8 cellular contexts compared by ENCODE assay signal in the genomic region with DNA sequence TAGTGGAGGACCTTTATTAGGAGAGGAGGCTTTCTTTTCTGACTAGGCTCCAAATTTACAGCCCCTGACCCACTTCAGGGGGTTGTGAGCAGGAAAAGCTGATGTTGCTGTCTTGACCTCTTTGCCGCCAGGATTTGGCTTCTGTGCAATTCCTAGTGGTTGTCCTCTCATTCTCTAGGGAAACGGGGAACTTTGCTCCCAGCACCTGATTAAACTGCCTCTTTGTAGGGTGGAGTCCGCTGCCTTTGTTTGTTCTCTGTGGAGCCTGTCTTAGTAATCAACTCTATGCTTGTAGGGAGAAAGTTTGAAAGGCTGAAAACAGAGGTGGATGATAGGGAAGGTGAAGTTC. TPM values are rescaled to one million over a fixed set of nuclear protein-coding genes. Genes with fewer than 3 reads are reported as not detected.
A peak's percentile ranks its signal among the peaks of the same experiment; 100 is the strongest.
DNase-seq lines count a peak whose midpoint lies in the region; ATAC-seq and TF ChIP-seq lines count a peak whose summit lies in the region.

No MANE protein-coding gene starts in this region.

- peak overlapping the region; percentile 83 for H3K9ac ChIP-seq in smooth muscle cell (ENCODE audit: low read depth)

- H3K4me2 ChIP-seq in smooth muscle cell = peak overlapping the region; percentile 82

- POLR2A ChIA-PET in activated CD4-positive, alpha-beta memory T cell treated with anti-CD3 and anti-CD28 coated beads, Interleukin-2, amount 10 ng/mL, durations not matched to agents 7 days and 5 days (lab: Charles Lee) = no interaction called here

- H4K20me1 ChIP-seq in smooth muscle cell (ENCODE audit: low read depth) = peaks cover 100% of the 10 kb centered on the region

- peak overlapping the region; percentile 91 to 92 for H3K27ac ChIP-seq in breast epithelium
- peak overlapping the region; percentile 96 for H3K27ac ChIP-seq in smooth muscle cell (ENCODE audit: low read depth)

- in situ Hi-C loops in GM13977 (cut with MboI; ENCODE audit: low pct_unique_long_range_greater_than_20kb, low sequenced_read_pairs, unreplicated experiment) = no loop called here

- intact Hi-C loops in breast epithelium (cut with DNase I; ENCODE audit: low total_unique reads) = no loop called here
- intact Hi-C loops in left colon (cut with DNase I, micrococcal nuclease) = no loop called here

- peak overlapping the region; percentile 28 for H3K4me3 ChIP-seq in HFF-Myc (replicated peaks; ENCODE audit: low read depth, low read length)
- H3K4me3 ChIP-seq in breast epithelium = peak overlapping the region in 2 of 3 donors; percentile 36 to 51
- peak overlapping the region; percentile 39 for H3K4me3 ChIP-seq in smooth muscle cell

- TF ChIP-seq CTCF in HFF-Myc (IDR thresholded peaks at IDR 0.05; ENCODE audit: low read depth, low read length, missing control alignments) (no peak), breast epithelium (IDR thresholded peaks at IDR 0.05) (no peak), smooth muscle cell (IDR thresholded peaks at IDR 0.05; ENCODE audit: borderline replicate concordance, insufficient read depth, poor library complexity, severe bottlenecking) (no peak), GM13977 (IDR thresholded peaks at IDR 0.05; ENCODE audit: extremely low read depth, insufficient read depth, missing control alignments) (no peak)

- peaks cover 8% of the 10 kb centered on the region for H3K4me1 Mint-ChIP-seq in activated CD4-positive, alpha-beta memory T cell treated with anti-CD3 and anti-CD28 coated beads, Interleukin-2, amount 10 ng/mL, durations not matched to agents 7 days and 5 days

- no peak overlapping the region for H3K4me3 Mint-ChIP-seq in activated CD4-positive, alpha-beta memory T cell treated with anti-CD3 and anti-CD28 coated beads, Interleukin-2, amount 10 ng/mL, durations not matched to agents 7 days and 5 days

- H3K36me3 ChIP-seq in breast epithelium (no peaks in the 10 kb centered on the region), smooth muscle cell (ENCODE audit: low read depth) (no peaks in the 10 kb centered on the region)

- peaks cover 4% of the 10 kb centered on the region for H3K27me3 Mint-ChIP-seq in activated CD4-positive, alpha-beta memory T cell treated with anti-CD3 and anti-CD28 coated beads, Interleukin-2, amount 10 ng/mL, durations not matched to agents 7 days and 5 days

- H3K9me3 ChIP-seq in breast epithelium (no peaks in the 10 kb centered on the region), smooth muscle cell (replicated peaks; ENCODE audit: low read depth) (no peaks in the 10 kb centered on the region)

- TF ChIP-seq POLR2A in breast epithelium (IDR thresholded peaks at IDR 0.05) = no peak

- H2AFZ ChIP-seq in smooth muscle cell (ENCODE audit: low read depth) = no peak overlapping the region

- DNase-seq in HFF-Myc (ENCODE audit: extremely low read depth, low read depth) = no peak
- no peak for DNase-seq in breast epithelium (ENCODE audit: low spot score in 2 of 2)
- peak; percentile 69 to 83 for DNase-seq in left colon
- no peak for DNase-seq in smooth muscle cell (lab: John Stamatoyannopoulos, UW; ENCODE audit: unreplicated experiment)
- DNase-seq in activated CD4-positive, alpha-beta memory T cell treated with anti-CD3 and anti-CD28 coated beads, Interleukin-2, amount 10 ng/mL, durations not matched to agents 7 days and 5 days = no peak
- no peak for DNase-seq in DMS 273 (lab: John Stamatoyannopoulos, UW; ENCODE audit: unreplicated experiment)
- no peak for DNase-seq in GM13977 (ENCODE audit: low spot score)
- no peak for DNase-seq in NCI-H82 (lab: John Stamatoyannopoulos, UW)

- CTCF ChIA-PET in activated CD4-positive, alpha-beta memory T cell treated with anti-CD3 and anti-CD28 coated beads, Interleukin-2, amount 10 ng/mL, durations not matched to agents 7 days and 5 days (lab: Charles Lee) = interaction anchor here (0.6 to 1.3 kb wide), 2 partner anchors 23 kb away, joined by 3 read pairs; no protein-coding TSS in a partner anchor

- no peak overlapping the region for H3K27ac Mint-ChIP-seq in activated CD4-positive, alpha-beta memory T cell treated with anti-CD3 and anti-CD28 coated beads, Interleukin-2, amount 10 ng/mL, durations not matched to agents 7 days and 5 days

- H3K79me2 ChIP-seq in smooth muscle cell (ENCODE audit: low read depth) = peaks cover 92% of the 10 kb centered on the region

- peaks cover 16 to 63% of the 10 kb centered on the region in 2 donors for H3K4me1 ChIP-seq in breast epithelium
- peaks cover 81% of the 10 kb centered on the region for H3K4me1 ChIP-seq in smooth muscle cell (ENCODE audit: low read depth)

- H3K27me3 ChIP-seq in breast epithelium (no peaks in the 10 kb centered on the region), smooth muscle cell (ENCODE audit: low read depth) (no peaks in the 10 kb centered on the region)

- peak; percentile 75 for ATAC-seq in left colon

- WGBS in smooth muscle cell (ENCODE audit: low lambda C conversion rate) = 8% methylated on average over 3 of the region's 3 CpGs

- H3K36me3 Mint-ChIP-seq in activated CD4-positive, alpha-beta memory T cell treated with anti-CD3 and anti-CD28 coated beads, Interleukin-2, amount 10 ng/mL, durations not matched to agents 7 days and 5 days (ENCODE audit: low read depth) = no peaks in the 10 kb centered on the region

- no peaks in the 10 kb centered on the region for H3K9me3 Mint-ChIP-seq in activated CD4-positive, alpha-beta memory T cell treated with anti-CD3 and anti-CD28 coated beads, Interleukin-2, amount 10 ng/mL, durations not matched to agents 7 days and 5 days

- H3F3A ChIP-seq in smooth muscle cell (ENCODE audit: low read depth) = peaks cover 46% of the 10 kb centered on the region

RNA-seq across cellular contexts. Expression of gene CTNND1, which starts 16.3 kb away (rescaled TPM):
- 100 to 1,000 TPM in 2 of 3 donors, 10 to 100 TPM in 1; 82.1 to 259 (median 175) TPM for total RNA-seq in breast epithelium
- 100 to 1,000 TPM; 458 to 553 TPM for total RNA-seq in left colon
- total RNA-seq in smooth muscle cell = 135 and 156 TPM in 2 replicates
- polyA plus RNA-seq in smooth muscle cell = 66.0 and 74.8 TPM in 2 replicates
- 1 to 10 TPM; 2.4 to 4.5 TPM for total RNA-seq in activated CD4-positive, alpha-beta memory T cell treated with anti-CD3 and anti-CD28 coated beads, Interleukin-2, amount 10 ng/mL, durations not matched to agents 7 days and 5 days

RNA-seq across cellular contexts. Expression of gene BTBD18, which starts 26.3 kb away (rescaled TPM):
- total RNA-seq in breast epithelium (not detected), left colon (not detected), smooth muscle cell (not detected in 2 replicates)
- polyA plus RNA-seq in smooth muscle cell = 0.22 and 0.50 TPM in 2 replicates
- total RNA-seq in activated CD4-positive, alpha-beta memory T cell treated with anti-CD3 and anti-CD28 coated beads, Interleukin-2, amount 10 ng/mL, durations not matched to agents 7 days and 5 days = not detected

RNA-seq across cellular contexts. Expression of gene SELENOH, which starts 36.7 kb away (rescaled TPM):
- total RNA-seq in breast epithelium (100 to 1,000 TPM in 2 of 3 donors, 10 to 100 TPM in 1; 84.3 to 153 (median 153) TPM), left colon (10 to 100 TPM; 64.0 to 77.4 TPM), smooth muscle cell (120 and 131 TPM in 2 replicates)
- 141 and 143 TPM in 2 replicates for polyA plus RNA-seq in smooth muscle cell
- 100 to 1,000 TPM; 148 to 162 TPM for total RNA-seq in activated CD4-positive, alpha-beta memory T cell treated with anti-CD3 and anti-CD28 coated beads, Interleukin-2, amount 10 ng/mL, durations not matched to agents 7 days and 5 days

Comparison
In these comparisons a context has a peak if more than half of its experiments do, and no peak if none do; other contexts are left out.
1. DNase-seq: peak in left colon (2 of 2); none in HFF-Myc (single experiment), breast epithelium (0 of 2), smooth muscle cell (single experiment), activated CD4-positive, alpha-beta memory T cell treated with anti-CD3 and anti-CD28 coated beads, Interleukin-2, amount 10 ng/mL, durations not matched to agents 7 days and 5 days (single experiment), DMS 273 (single experiment), GM13977 (single experiment) and NCI-H82 (single experiment).
2. RNA of gene CTNND1, which starts 16.3 kb away (total RNA-seq): 458 to 553 TPM in left colon, 82.1 to 259 TPM in breast epithelium and 135 to 156 TPM in smooth muscle cell; 2.4 to 4.5 TPM in activated CD4-positive, alpha-beta memory T cell treated with anti-CD3 and anti-CD28 coated beads, Interleukin-2, amount 10 ng/mL, durations not matched to agents 7 days and 5 days; every median in the first group is over 10 times any median in the second.
3. Peak in every context shown above with its lines, with median percentiles within 50 percentile points of each other: H3K4me3 ChIP-seq.